ENCODE assay signal across 8 cellular contexts in the genomic region with DNA sequence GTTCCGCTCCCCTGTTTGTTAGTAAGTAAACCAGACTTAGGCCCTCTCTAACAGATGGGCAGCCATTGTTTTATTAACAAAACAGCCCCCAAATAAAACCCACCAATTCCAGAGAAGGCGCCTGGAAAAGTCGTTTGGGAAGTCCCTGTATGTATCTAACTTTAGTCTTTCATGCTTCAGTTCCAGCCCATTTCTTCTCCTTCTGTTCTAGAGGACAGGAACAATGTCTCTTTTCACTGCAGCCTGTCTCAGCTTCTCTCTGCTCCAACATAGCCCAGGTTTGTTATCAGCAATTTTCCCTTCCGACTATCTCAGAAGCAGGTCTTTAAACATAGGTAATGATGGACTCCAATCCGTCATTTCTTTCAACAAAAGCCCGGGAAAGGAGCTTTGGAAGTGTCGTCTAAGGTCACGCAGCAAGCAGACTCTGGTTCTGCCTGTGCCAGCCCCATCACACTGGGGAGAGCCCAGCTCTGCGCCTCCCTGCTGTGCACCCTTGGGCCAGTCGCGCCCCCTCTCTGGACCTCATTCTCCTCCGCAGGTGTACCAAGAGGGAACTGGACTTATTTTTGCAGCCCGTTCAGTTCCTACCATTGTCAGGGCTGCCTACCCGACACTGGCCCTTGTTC. TPM values are rescaled to one million over a fixed set of nuclear protein-coding genes. Genes with fewer than 3 reads are reported as not detected.
DNase-seq lines count a peak whose midpoint lies in the region; FAIRE-seq and TF ChIP-seq lines count a peak whose summit lies in the region.

No MANE protein-coding gene starts in this region.

- TF ChIP-seq CTCF in AG04449 (IDR thresholded peaks at IDR 0.05; ENCODE audit: insufficient read depth, low read length, missing control alignments): no peak
- TF ChIP-seq CTCF in bronchial epithelial cell (IDR thresholded peaks at IDR 0.05; ENCODE audit: insufficient read depth, low read length, severe bottlenecking): no peak

- H3K4me3 ChIP-seq in AG04449 (ENCODE audit: low read depth, low read length) (peak overlapping the region; percentile 87), HUES48 (ENCODE audit: low read depth, low read length) (peak overlapping the region; percentile 90), bronchial epithelial cell (ENCODE audit: low read depth, low read length) (peak overlapping the region; percentile 83), muscle layer of duodenum (ENCODE audit: low read depth in 1 of 2, low read length in 2 of 2) (peak overlapping the region; percentile 69 to 70)

- H3K27me3 ChIP-seq in HUES48 (ENCODE audit: control insufficient read depth, insufficient read depth, low read length) (no peaks in the 10 kb centered on the region), bronchial epithelial cell (ENCODE audit: control insufficient read depth, insufficient read depth, low read length) (no peaks in the 10 kb centered on the region), muscle layer of duodenum (ENCODE audit: low read depth, low read length) (no peaks in the 10 kb centered on the region)

- H3K36me3 ChIP-seq in HUES48 (ENCODE audit: control insufficient read depth, insufficient read depth, low read length) (no peaks in the 10 kb centered on the region), bronchial epithelial cell (ENCODE audit: control insufficient read depth, insufficient read depth, low read length) (no peaks in the 10 kb centered on the region), muscle layer of duodenum (ENCODE audit: control insufficient read depth in 1 of 2, insufficient read depth in 2 of 2, low read length in 2 of 2) (peaks cover 0 to 5% of the 10 kb centered on the region in 2 donors)

- no peak for FAIRE-seq in bronchial epithelial cell (lab: Jason Lieb, UNC)

- CTCF ChIA-PET in AG04449 (lab: Yijun Ruan, JAX) (interaction anchor here (0.7 to 1.9 kb wide), 5 partner anchors 9 to 265 kb away, joined by 3 to 6 read pairs (median 3); a partner anchor contains a TSS), HEK293T (lab: Yijun Ruan, JAX) (no interaction called here)

- peak overlapping the region; percentile 37; the same call in 1 of the 2 replicates for H3K9ac ChIP-seq in HUES48 (ENCODE audit: low read depth, low read length)

- DNase-seq in AG04449 (ENCODE audit: low read depth, low spot score) (no peak), bronchial epithelial cell (ENCODE audit: low read depth) (no peak), AML-193 (lab: John Stamatoyannopoulos, UW) (no peak), glomerular visceral epithelial cell (ENCODE audit: extremely low spot score) (no peak), HEK293T (ENCODE audit: extremely low spot score) (no peak), germinal center (ENCODE audit: low spot score) (no peak)

- H3K9me3 ChIP-seq in HUES48 (ENCODE audit: control insufficient read depth, insufficient read depth, low read length) (no peaks in the 10 kb centered on the region), muscle layer of duodenum (ENCODE audit: control insufficient read depth in 1 of 2, low read length in 2 of 2) (no peaks in the 10 kb centered on the region)

- POLR2A ChIA-PET in AG04449 (lab: Yijun Ruan, JAX) (interaction anchor here (1.0 kb wide), 2 partner anchors 9 to 10 kb away, joined by 3 read pairs; a partner anchor contains a TSS), HEK293T (lab: Yijun Ruan, JAX) (interaction anchor here (1.0 kb wide), 1 partner anchor 9 kb away, joined by 3 read pairs; no protein-coding TSS in a partner anchor)

- H3K27ac ChIP-seq in HUES48 (ENCODE audit: low read depth, low read length): peak overlapping the region; percentile 72
- peak overlapping the region; percentile 83 for H3K27ac ChIP-seq in muscle layer of duodenum (ENCODE audit: low read length)

- H3K4me1 ChIP-seq in HUES48 (ENCODE audit: control insufficient read depth, insufficient read depth, low read length): peaks cover 13% of the 10 kb centered on the region
- H3K4me1 ChIP-seq in muscle layer of duodenum (ENCODE audit: control insufficient read depth in 1 of 2, insufficient read depth in 2 of 2, low read length in 2 of 2): peaks cover 6 to 25% of the 10 kb centered on the region in 2 donors

TF ChIP-seq in HEK293T, 16 proteins besides CTCF, POLR2A, EP300 and RAD21:
- TF ChIP-seq, protein P1, sequence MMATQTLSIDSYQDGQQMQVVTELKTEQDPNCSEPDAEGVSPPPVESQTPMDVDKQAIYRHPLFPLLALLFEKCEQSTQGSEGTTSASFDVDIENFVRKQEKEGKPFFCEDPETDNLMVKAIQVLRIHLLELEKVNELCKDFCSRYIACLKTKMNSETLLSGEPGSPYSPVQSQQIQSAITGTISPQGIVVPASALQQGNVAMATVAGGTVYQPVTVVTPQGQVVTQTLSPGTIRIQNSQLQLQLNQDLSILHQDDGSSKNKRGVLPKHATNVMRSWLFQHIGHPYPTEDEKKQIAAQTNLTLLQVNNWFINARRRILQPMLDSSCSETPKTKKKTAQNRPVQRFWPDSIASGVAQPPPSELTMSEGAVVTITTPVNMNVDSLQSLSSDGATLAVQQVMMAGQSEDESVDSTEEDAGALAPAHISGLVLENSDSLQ (IDR thresholded peaks at IDR 0.05): no peak
- TF ChIP-seq NFRKB (IDR thresholded peaks at IDR 0.05) (no peak), FOXA1 (IDR thresholded peaks at IDR 0.05) (no peak), ZNF384 (IDR thresholded peaks at IDR 0.05) (no peak), CTBP1 (IDR thresholded peaks at IDR 0.05; ENCODE audit: borderline replicate concordance) (no peak), SP1 (IDR thresholded peaks at IDR 0.05) (no peak), TARDBP (IDR thresholded peaks at IDR 0.05) (no peak), SUZ12 (IDR thresholded peaks at IDR 0.05) (no peak), ELF4 (IDR thresholded peaks at IDR 0.05) (no peak), L3MBTL2 (conservative IDR thresholded peaks at IDR 0.05) (no peak), HDGF (IDR thresholded peaks at IDR 0.05; ENCODE audit: borderline replicate concordance) (no peak), FOXM1 (IDR thresholded peaks at IDR 0.05; ENCODE audit: borderline replicate concordance) (no peak), ARNT (IDR thresholded peaks at IDR 0.05) (no peak)

RNA-seq across cellular contexts. Expression of a gene that starts 9.6 kb away (rescaled TPM):
- total RNA-seq in bronchial epithelial cell: 2.6 and 3.7 TPM in 2 replicates
